ENCODE assay signal across 2 cellular contexts in genomic region chr18:7603259-7604000, GRCh38.
TF ChIP-seq lines count a peak whose summit lies in the region.

No MANE protein-coding gene starts in this region.

TF ChIP-seq in IMR-90, 13 proteins besides CTCF, POLR2A, EP300 and RAD21:
- no peak for TF ChIP-seq SMC3 (IDR thresholded peaks at IDR 0.05; ENCODE audit: low read depth, low read length)
- no peak for TF ChIP-seq MAZ (IDR thresholded peaks at IDR 0.05; ENCODE audit: borderline replicate concordance, low read depth, low read length)
- TF ChIP-seq BHLHE40 (IDR thresholded peaks at IDR 0.05; ENCODE audit: low read depth, low read length): no peak
- TF ChIP-seq RCOR1 (IDR thresholded peaks at IDR 0.05; ENCODE audit: insufficient replicate concordance, low read length): no peak
- TF ChIP-seq MXI1 (IDR thresholded peaks at IDR 0.05; ENCODE audit: borderline replicate concordance, low read depth, low read length): no peak

TF ChIP-seq in H1, 55 proteins besides CTCF, POLR2A, EP300 and RAD21:
- no peak for TF ChIP-seq JUN (IDR thresholded peaks at IDR 0.05; ENCODE audit: low read depth, low read length)
- TF ChIP-seq YY1 (IDR thresholded peaks at IDR 0.05; ENCODE audit: low read depth, low read length): no peak
- no peak for TF ChIP-seq TBP (IDR thresholded peaks at IDR 0.05; ENCODE audit: low read depth, low read length)
- no peak for TF ChIP-seq CREB1 (IDR thresholded peaks at IDR 0.05)
- TF ChIP-seq BACH1 (IDR thresholded peaks at IDR 0.05; ENCODE audit: low read length): no peak
